In genomic region chr22:48098243-48098935, GRCh38 we compare ENCODE assay signal across 1 cellular context.
TF ChIP-seq lines count a peak whose summit lies in the region.

No MANE protein-coding gene starts in this region.

TF ChIP-seq in HepG2, 621 proteins besides CTCF, POLR2A, EP300 and RAD21 (continued from another document):
- TF ChIP-seq RERE (CRISPR knock-in tag; IDR thresholded peaks at IDR 0.05; ENCODE audit: low read depth) (no peak), ZNF30 (CRISPR knock-in tag; IDR thresholded peaks at IDR 0.05) (no peak), ZNF782 (CRISPR knock-in tag; IDR thresholded peaks at IDR 0.05; ENCODE audit: borderline replicate concordance) (no peak), PHF20 (CRISPR knock-in tag; IDR thresholded peaks at IDR 0.05) (no peak)
